In the genomic region with DNA sequence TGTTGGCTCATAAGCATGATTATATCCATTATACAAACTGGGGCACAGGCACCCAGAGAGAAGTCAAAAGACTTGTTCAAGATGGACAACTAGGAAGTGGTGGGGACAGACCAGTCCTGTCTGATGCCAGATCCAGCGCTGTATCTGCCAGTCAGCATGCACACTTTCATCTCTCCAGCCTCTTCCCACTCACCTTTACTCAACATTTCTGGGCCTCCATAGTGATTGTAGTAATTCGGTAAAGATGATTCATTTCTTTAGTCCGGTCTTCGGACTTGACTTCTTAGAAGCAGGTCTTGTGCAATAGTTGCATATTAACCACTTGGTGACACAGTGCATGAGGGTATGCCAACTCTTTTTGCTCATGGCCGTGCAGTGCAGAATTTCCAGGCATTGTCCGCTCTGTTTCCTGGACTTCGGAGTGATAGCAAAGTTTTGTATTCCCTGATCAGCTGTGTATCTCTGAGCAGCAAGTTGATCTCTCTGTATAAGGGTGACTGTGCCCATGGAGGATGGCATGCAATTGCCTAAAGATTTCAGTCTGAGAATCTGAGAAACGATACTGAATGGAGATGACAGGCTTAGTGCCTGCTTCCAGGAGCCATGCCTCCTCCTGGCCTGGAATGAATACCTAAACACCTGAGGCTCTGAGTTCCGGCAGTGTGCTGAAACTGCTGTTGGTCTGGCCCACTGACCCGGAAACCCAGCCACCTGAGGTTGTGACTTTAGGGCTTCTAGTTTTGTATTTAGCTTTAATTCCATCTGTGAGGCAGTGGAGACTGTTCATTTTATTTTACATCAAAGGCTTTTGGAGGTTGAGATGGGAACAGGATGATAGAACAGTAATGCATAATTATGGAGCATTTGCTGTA, we compare ENCODE assay signal across 9 cellular contexts. TPM values are rescaled to one million over a fixed set of nuclear protein-coding genes. Genes with fewer than 3 reads are reported as not detected.
A peak's percentile ranks its signal among the peaks of the same experiment; 100 is the strongest.
DNase-seq lines count a peak whose midpoint lies in the region; ATAC-seq and TF ChIP-seq lines count a peak whose summit lies in the region.
"Had no signal": no experiment of that assay in that cellular context is flagged by ENCODE, and none has a peak within 500 bp of the region (broad histone marks: within the 10 kb centered on the region; RNA-seq: fewer than 3 reads in every experiment).

No MANE protein-coding gene starts in this region.

- peaks cover 50 to 53% of the 10 kb centered on the region in 2 donors for H3K4me1 ChIP-seq in duodenal mucosa (ENCODE audit: control insufficient read depth in 1 of 2, insufficient read depth in 2 of 2, low read length in 2 of 2)
- peaks cover 54 to 58% of the 10 kb centered on the region in 2 donors for H3K4me1 ChIP-seq in gastrocnemius medialis

- H3K36me3 ChIP-seq in duodenal mucosa (ENCODE audit: control insufficient read depth in 1 of 2, insufficient read depth in 2 of 2, low read length in 2 of 2): peaks cover 0 to 1% of the 10 kb centered on the region in 2 donors
- H3K36me3 ChIP-seq in gastrocnemius medialis: no peaks in the 10 kb centered on the region
- H3K36me3 ChIP-seq: heart right ventricle had no signal

- H3K27me3 ChIP-seq in duodenal mucosa (ENCODE audit: control insufficient read depth in 1 of 2, insufficient read depth in 2 of 2, low read length in 2 of 2): no peaks in the 10 kb centered on the region
- H3K27me3 ChIP-seq in gastrocnemius medialis: no peaks in the 10 kb centered on the region
- H3K27me3 ChIP-seq: heart right ventricle had no signal

- H3K9me3 ChIP-seq in duodenal mucosa (ENCODE audit: control insufficient read depth in 1 of 2, low read length in 2 of 2) (no peaks in the 10 kb centered on the region), gastrocnemius medialis (no peaks in the 10 kb centered on the region)
- H3K9me3 ChIP-seq: heart right ventricle had no signal

- ATAC-seq in GM21390 (IDR thresholded peaks at IDR 0.05; ENCODE audit: unreplicated experiment): peak; percentile 22
- ATAC-seq in gastrocnemius medialis: peak; percentile 24 to 56

- H3K9ac ChIP-seq in duodenal mucosa (ENCODE audit: low read depth in 1 of 2, low read length in 2 of 2): peak overlapping the region in 1 of 2 donors; percentile 13

- TF ChIP-seq CTCF in gastrocnemius medialis (IDR thresholded peaks at IDR 0.05 in 4 of 5, conservative IDR thresholded peaks at IDR 0.05 in 1 of 5): no peak

- DNase-seq in AML-193 (lab: John Stamatoyannopoulos, UW): peak; percentile 66 to 78
- peak; percentile 40 to 85 for DNase-seq in NOMO-1 (lab: John Stamatoyannopoulos, UW; ENCODE audit: unreplicated experiment in 2 of 2)
- peak in 1 of 2 donors; percentile 49 for DNase-seq in gastrocnemius medialis
- DNase-seq in occipital lobe (lab: John Stamatoyannopoulos, UW): no peak
- no peak for DNase-seq in G401 (ENCODE audit: low spot score)
- no peak for DNase-seq in NCI-H146 (lab: John Stamatoyannopoulos, UW)
- DNase-seq: heart right ventricle had no signal

- in situ Hi-C loops in gastrocnemius medialis (cut with MboI; ENCODE audit: low sequenced_read_pairs in 4 of 4): no loop called here
- in situ Hi-C loops in G401 (cut with HindIII; ENCODE audit: low sequenced_read_pairs): no loop called here

- intact Hi-C loops in gastrocnemius medialis (cut with DNase I; ENCODE audit: low total_unique reads): loop anchor here (2.0 kb wide), 2 partner anchors 39 to 109 kb away; a partner anchor contains a TSS

- H3K27ac ChIP-seq in duodenal mucosa (ENCODE audit: low read depth, low read length) (no peak overlapping the region), gastrocnemius medialis (peak overlapping the region; percentile 83 to 89 (median 84))

- TF ChIP-seq POLR2A in gastrocnemius medialis (IDR thresholded peaks at IDR 0.05): no peak

- H3K4me3 ChIP-seq in duodenal mucosa (ENCODE audit: low read depth in 1 of 2, low read length in 2 of 2): peak overlapping the region; percentile 20 to 51
- H3K4me3 ChIP-seq in gastrocnemius medialis: no peak overlapping the region

RNA-seq across cellular contexts. Expression of a gene that starts 39.0 kb away (rescaled TPM):
- total RNA-seq in gastrocnemius medialis (100 to 1,000 TPM in 1 of 4 donors, 10 to 100 TPM in 3; 73.7 to 106 (median 78.3) TPM), occipital lobe (32.8 TPM)
- total RNA-seq in G401 (2014; rRNA removed; shearing (Covaris generic)): 36.7 and 42.8 TPM in 2 replicates

Comparison
In these comparisons a context has a peak if more than half of its experiments do, and no peak if none do; other contexts are left out.
1. DNase-seq: peak in AML-193 (2 of 2) and NOMO-1 (2 of 2); none in occipital lobe (single experiment), G401 (single experiment) and NCI-H146 (single experiment).
2. H3K4me3 ChIP-seq: peak in duodenal mucosa (2 of 2); none in gastrocnemius medialis (0 of 4).